Comparison of ENCODE assay signal across 16 cellular contexts in genomic region chr10:121500591-121501341, GRCh38.
A peak's percentile ranks its signal among the peaks of the same experiment; 100 is the strongest.
DNase-seq lines count a peak whose midpoint lies in the region; TF ChIP-seq lines count a peak whose summit lies in the region.
"Had no signal": no experiment of that assay in that cellular context is flagged by ENCODE, and none has a peak within 500 bp of the region (broad histone marks: within the 10 kb centered on the region; RNA-seq: fewer than 3 reads in every experiment).

No MANE protein-coding gene starts in this region.

- H3K36me3 ChIP-seq in Caco-2 (ENCODE audit: control insufficient read depth, insufficient read depth, low read length) (peaks cover 8% of the 10 kb centered on the region), ectodermal cell (ENCODE audit: control insufficient read depth, insufficient read depth, low read length) (peaks cover 54% of the 10 kb centered on the region)
- H3K36me3 ChIP-seq: SJSA1 had no signal

- intact Hi-C loops in Caco-2 (cut with micrococcal nuclease; ENCODE audit: unreplicated experiment): loop anchor here (1.0 to 10.0 kb wide), 7 partner anchors 12 to 556 kb away; no protein-coding TSS in a partner anchor

- H3K9me3 ChIP-seq in Caco-2 (no peaks in the 10 kb centered on the region), ectodermal cell (ENCODE audit: control insufficient read depth, low read length) (no peaks in the 10 kb centered on the region)
- H3K9me3 ChIP-seq: SJSA1 had no signal

- BruUV-seq in Caco-2 (replicated peaks; lab: Mats Ljungman, UMichigan): TSS peak; percentile 98

- WGBS in ectodermal cell, 2 experiments: 95 to 96% methylated on average over 19 of the region's 19 CpGs

- H3K4me1 Mint-ChIP-seq in Caco-2 (ENCODE audit: low read depth, unreplicated experiment) (peaks cover 32% of the 10 kb centered on the region), neural crest cell (peaks cover 20% of the 10 kb centered on the region)
- H3K4me1 Mint-ChIP-seq: B cell had no signal

- H3K36me3 Mint-ChIP-seq in Caco-2 (ENCODE audit: insufficient read depth, unreplicated experiment): peaks cover 98% of the 10 kb centered on the region
- H3K36me3 Mint-ChIP-seq in neural crest cell (ENCODE audit: low read depth): peaks cover 3% of the 10 kb centered on the region

- TF ChIP-seq CTCF in Caco-2 (IDR thresholded peaks at IDR 0.05; ENCODE audit: insufficient read depth in 1 of 2, low read depth in 1 of 2, low read length in 1 of 2, severe bottlenecking in 1 of 2, unreplicated experiment in 1 of 2) (no peak), neural crest cell (conservative IDR thresholded peaks at IDR 0.05) (no peak)

- H3K27me3 Mint-ChIP-seq in Caco-2 (ENCODE audit: insufficient read depth, unreplicated experiment) (no peaks in the 10 kb centered on the region), neural crest cell (ENCODE audit: low read depth) (peaks cover 44% of the 10 kb centered on the region)
- H3K27me3 Mint-ChIP-seq: B cell had no signal

- peak; percentile 77 for TF ChIP-seq EP300 in Ishikawa (IDR thresholded peaks at IDR 0.05; ENCODE audit: borderline replicate concordance)

- H3K4me3 Mint-ChIP-seq in Caco-2 (ENCODE audit: unreplicated experiment) (peak overlapping the region; percentile 56), neural crest cell (peak overlapping the region; percentile 11)
- H3K4me3 Mint-ChIP-seq: B cell had no signal

- H3K27me3 ChIP-seq in Caco-2 (replicated peaks; ENCODE audit: control insufficient read depth, insufficient read depth, low read length) (no peaks in the 10 kb centered on the region), ectodermal cell (ENCODE audit: control insufficient read depth, insufficient read depth, low read length, poor library complexity, severe bottlenecking) (no peaks in the 10 kb centered on the region)
- H3K27me3 ChIP-seq: SJSA1 had no signal

- TF ChIP-seq RAD21 in Ishikawa (IDR thresholded peaks at IDR 0.05; ENCODE audit: low read depth): peak; percentile 18; the same call in 1 of the 2 replicates

- H3K27ac Mint-ChIP-seq in Caco-2 (ENCODE audit: unreplicated experiment) (peak overlapping the region; percentile 90), neural crest cell (ENCODE audit: unreplicated experiment) (no peak overlapping the region)
- H3K27ac Mint-ChIP-seq: B cell had no signal

- H3K27ac ChIP-seq in ectodermal cell (ENCODE audit: insufficient read depth, low read depth, low read length, poor library complexity, severe bottlenecking): peak overlapping the region; percentile 21
- H3K27ac ChIP-seq: SJSA1 had no signal

- peaks cover 47% of the 10 kb centered on the region for H3K4me1 ChIP-seq in Caco-2
- no peaks in the 10 kb centered on the region for H3K4me1 ChIP-seq in ectodermal cell (ENCODE audit: control insufficient read depth, insufficient read depth, low read length)
- H3K4me1 ChIP-seq: SJSA1 had no signal

- H3K4me3 ChIP-seq in Caco-2 (ENCODE audit: low read depth, low read length) (no peak overlapping the region), ectodermal cell (ENCODE audit: insufficient read depth, low read depth, low read length) (no peak overlapping the region)
- H3K4me3 ChIP-seq: K562, SJSA1 had no signal

- DNase-seq in Caco-2: peak; percentile 89 to 94
- no peak for DNase-seq in neural crest cell (ENCODE audit: low read depth, low spot score)
- no peak for DNase-seq in activated naive CD4-positive, alpha-beta T cell treated with Interleukin-2 at 50 U/mL for 16 hours
- DNase-seq in T-helper 1 cell: no peak
- no peak for DNase-seq in NCI-H526 treated with DMSO at 0.1 percent for 48 hours (lab: John Stamatoyannopoulos, UW)
- DNase-seq in activated gamma-delta T cell (lab: John Stamatoyannopoulos, UW): no peak
- DNase-seq: 8988T, GDM1, HCEC 1CT, NCI-H1694 treated with DMSO at 0.1 percent for 48 hours, NCI-H2227 treated with DMSO at 0.1 percent for 48 hours had no signal

- POLR2A ChIA-PET in Caco-2 (lab: Charles Lee): interaction anchor here (1.4 kb wide), 1 partner anchor 13 kb away, joined by 3 read pairs; no protein-coding TSS in a partner anchor

- H3K9me3 Mint-ChIP-seq in Caco-2 (ENCODE audit: unreplicated experiment): no peaks in the 10 kb centered on the region
- no peaks in the 10 kb centered on the region for H3K9me3 Mint-ChIP-seq in neural crest cell

- CTCF ChIA-PET in Caco-2 (lab: Charles Lee): interaction anchor here (0.7 kb wide), 1 partner anchor 33 kb away, joined by 3 read pairs; no protein-coding TSS in a partner anchor

TF ChIP-seq in Ishikawa, 13 proteins besides CTCF, POLR2A, EP300 and RAD21:
- TF ChIP-seq TEAD4 (IDR thresholded peaks at IDR 0.05): peak; percentile 71
- TF ChIP-seq NFIC (IDR thresholded peaks at IDR 0.05): peak; percentile 5; the same call in 1 of the 2 replicates
- TF ChIP-seq ZBTB7A (IDR thresholded peaks at IDR 0.05; ENCODE audit: low read depth): no peak
- peak; percentile 71 for TF ChIP-seq TCF12 (IDR thresholded peaks at IDR 0.05; ENCODE audit: low read depth)
- TF ChIP-seq FOXM1 (IDR thresholded peaks at IDR 0.05; ENCODE audit: borderline replicate concordance, low read depth): 0 out of 2 replicates have a peak, but pooled peaks have one; percentile 44
- no peak for TF ChIP-seq CREB1 (IDR thresholded peaks at IDR 0.05; ENCODE audit: low read depth)
- TF ChIP-seq YY1 (IDR thresholded peaks at IDR 0.05; ENCODE audit: low read depth): no peak
- TF ChIP-seq, protein P1, sequence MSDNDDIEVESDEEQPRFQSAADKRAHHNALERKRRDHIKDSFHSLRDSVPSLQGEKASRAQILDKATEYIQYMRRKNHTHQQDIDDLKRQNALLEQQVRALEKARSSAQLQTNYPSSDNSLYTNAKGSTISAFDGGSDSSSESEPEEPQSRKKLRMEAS (IDR thresholded peaks at IDR 0.05): peak; percentile 25; the same call in 1 of the 2 replicates

Comparison
In these comparisons a context has a peak if more than half of its experiments do, and no peak if none do; other contexts are left out.
1. DNase-seq: peak in Caco-2 (2 of 2); none in neural crest cell (single experiment), activated naive CD4-positive, alpha-beta T cell treated with Interleukin-2 at 50 U/mL for 16 hours (single experiment), T-helper 1 cell (0 of 5), NCI-H526 treated with DMSO at 0.1 percent for 48 hours (single experiment) and activated gamma-delta T cell (single experiment).